1 cellular context compared by ENCODE assay signal in the genomic region with DNA sequence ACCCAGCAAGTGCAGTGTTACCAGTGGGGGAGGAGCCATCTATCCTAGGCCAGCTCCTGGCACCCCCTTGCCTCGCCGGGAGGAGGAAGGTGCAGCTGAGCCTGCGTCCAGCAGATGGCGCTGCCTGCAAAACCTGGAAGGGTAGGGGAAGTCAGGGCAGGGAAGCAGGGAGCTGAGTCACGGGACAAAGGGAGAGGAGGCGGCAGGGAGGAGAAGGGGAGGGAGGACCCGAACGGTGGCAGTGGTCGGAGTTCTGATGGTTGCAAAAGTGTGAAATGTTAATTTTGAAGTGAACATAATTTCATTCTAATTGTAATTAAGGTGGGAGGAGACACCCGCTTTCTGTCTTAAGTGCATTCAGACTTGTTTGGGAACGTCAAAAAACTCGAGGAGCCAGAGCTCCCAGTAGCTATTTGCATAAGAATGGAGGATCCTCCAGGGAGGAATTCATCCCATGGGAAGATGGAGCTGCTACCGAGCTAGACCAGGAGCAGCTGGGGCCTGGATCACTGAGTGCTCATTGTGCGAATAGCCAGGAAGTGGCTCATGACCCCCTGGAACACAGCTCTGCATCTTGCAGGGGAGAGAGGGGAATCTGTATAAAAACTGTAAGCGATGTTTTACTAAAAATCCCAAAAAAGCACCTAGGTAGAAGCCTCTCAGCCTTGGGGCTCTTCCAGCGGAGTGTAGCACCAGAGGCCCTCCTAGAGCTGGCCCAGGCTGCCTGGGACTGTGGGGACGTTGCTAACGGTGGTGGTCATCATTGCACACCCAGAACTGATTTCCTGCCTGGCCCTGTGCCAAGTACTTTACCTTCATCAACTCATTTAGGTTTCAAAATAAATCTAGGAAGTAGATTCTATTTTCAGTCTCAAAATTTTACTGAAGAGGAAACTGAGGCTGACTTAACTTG.
TF ChIP-seq lines count a peak whose summit lies in the region.

No MANE protein-coding gene starts in this region.

TF ChIP-seq in WTC11, 78 proteins besides CTCF, POLR2A, EP300 and RAD21 (continued from another document):
- TF ChIP-seq, protein P1, sequence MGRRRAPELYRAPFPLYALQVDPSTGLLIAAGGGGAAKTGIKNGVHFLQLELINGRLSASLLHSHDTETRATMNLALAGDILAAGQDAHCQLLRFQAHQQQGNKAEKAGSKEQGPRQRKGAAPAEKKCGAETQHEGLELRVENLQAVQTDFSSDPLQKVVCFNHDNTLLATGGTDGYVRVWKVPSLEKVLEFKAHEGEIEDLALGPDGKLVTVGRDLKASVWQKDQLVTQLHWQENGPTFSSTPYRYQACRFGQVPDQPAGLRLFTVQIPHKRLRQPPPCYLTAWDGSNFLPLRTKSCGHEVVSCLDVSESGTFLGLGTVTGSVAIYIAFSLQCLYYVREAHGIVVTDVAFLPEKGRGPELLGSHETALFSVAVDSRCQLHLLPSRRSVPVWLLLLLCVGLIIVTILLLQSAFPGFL (CRISPR knock-in tag; IDR thresholded peaks at IDR 0.05; ENCODE audit: borderline replicate concordance) = no peak
- TF ChIP-seq, protein P2, sequence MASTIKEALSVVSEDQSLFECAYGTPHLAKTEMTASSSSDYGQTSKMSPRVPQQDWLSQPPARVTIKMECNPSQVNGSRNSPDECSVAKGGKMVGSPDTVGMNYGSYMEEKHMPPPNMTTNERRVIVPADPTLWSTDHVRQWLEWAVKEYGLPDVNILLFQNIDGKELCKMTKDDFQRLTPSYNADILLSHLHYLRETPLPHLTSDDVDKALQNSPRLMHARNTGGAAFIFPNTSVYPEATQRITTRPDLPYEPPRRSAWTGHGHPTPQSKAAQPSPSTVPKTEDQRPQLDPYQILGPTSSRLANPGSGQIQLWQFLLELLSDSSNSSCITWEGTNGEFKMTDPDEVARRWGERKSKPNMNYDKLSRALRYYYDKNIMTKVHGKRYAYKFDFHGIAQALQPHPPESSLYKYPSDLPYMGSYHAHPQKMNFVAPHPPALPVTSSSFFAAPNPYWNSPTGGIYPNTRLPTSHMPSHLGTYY (CRISPR knock-in tag; IDR thresholded peaks at IDR 0.05) = 0 out of 2 replicates have a peak, but pooled peaks have one; percentile 11
- TF ChIP-seq OVOL2 (CRISPR knock-in tag; IDR thresholded peaks at IDR 0.05; ENCODE audit: borderline replicate concordance) (no peak), ZNF416 (CRISPR knock-in tag; IDR thresholded peaks at IDR 0.05) (no peak), TEAD1 (CRISPR knock-in tag; IDR thresholded peaks at IDR 0.05) (peak; percentile 37; the same call in 1 of the 2 replicates), ZBTB21 (CRISPR knock-in tag; IDR thresholded peaks at IDR 0.05; ENCODE audit: borderline replicate concordance) (peak; percentile 78; the same call in 1 of the 2 replicates), RELA (CRISPR knock-in tag; IDR thresholded peaks at IDR 0.05; ENCODE audit: borderline replicate concordance) (no peak), TCF7 (CRISPR knock-in tag; IDR thresholded peaks at IDR 0.05; ENCODE audit: low read depth) (no peak), NR1H2 (CRISPR knock-in tag; IDR thresholded peaks at IDR 0.05) (no peak), JAZF1 (CRISPR knock-in tag; IDR thresholded peaks at IDR 0.05) (no peak), ZNF219 (CRISPR knock-in tag; IDR thresholded peaks at IDR 0.05; ENCODE audit: borderline replicate concordance) (no peak), ZNF121 (CRISPR knock-in tag; IDR thresholded peaks at IDR 0.05) (no peak), GABPB1 (CRISPR knock-in tag; IDR thresholded peaks at IDR 0.05) (no peak), PRRX2 (CRISPR knock-in tag; IDR thresholded peaks at IDR 0.05) (no peak), GRHL2 (CRISPR knock-in tag; IDR thresholded peaks at IDR 0.05; ENCODE audit: insufficient replicate concordance, severe bottlenecking) (no peak)
- TF ChIP-seq, protein P3, sequence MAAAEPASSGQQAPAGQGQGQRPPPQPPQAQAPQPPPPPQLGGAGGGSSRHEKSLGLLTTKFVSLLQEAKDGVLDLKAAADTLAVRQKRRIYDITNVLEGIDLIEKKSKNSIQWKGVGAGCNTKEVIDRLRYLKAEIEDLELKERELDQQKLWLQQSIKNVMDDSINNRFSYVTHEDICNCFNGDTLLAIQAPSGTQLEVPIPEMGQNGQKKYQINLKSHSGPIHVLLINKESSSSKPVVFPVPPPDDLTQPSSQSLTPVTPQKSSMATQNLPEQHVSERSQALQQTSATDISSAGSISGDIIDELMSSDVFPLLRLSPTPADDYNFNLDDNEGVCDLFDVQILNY (CRISPR knock-in tag; IDR thresholded peaks at IDR 0.05) = no peak
- TF ChIP-seq, protein P4, sequence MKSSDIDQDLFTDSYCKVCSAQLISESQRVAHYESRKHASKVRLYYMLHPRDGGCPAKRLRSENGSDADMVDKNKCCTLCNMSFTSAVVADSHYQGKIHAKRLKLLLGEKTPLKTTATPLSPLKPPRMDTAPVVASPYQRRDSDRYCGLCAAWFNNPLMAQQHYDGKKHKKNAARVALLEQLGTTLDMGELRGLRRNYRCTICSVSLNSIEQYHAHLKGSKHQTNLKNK (CRISPR knock-in tag; IDR thresholded peaks at IDR 0.05) = no peak
- TF ChIP-seq, protein P5, sequence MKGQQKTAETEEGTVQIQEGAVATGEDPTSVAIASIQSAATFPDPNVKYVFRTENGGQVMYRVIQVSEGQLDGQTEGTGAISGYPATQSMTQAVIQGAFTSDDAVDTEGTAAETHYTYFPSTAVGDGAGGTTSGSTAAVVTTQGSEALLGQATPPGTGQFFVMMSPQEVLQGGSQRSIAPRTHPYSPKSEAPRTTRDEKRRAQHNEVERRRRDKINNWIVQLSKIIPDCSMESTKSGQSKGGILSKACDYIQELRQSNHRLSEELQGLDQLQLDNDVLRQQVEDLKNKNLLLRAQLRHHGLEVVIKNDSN (CRISPR knock-in tag; IDR thresholded peaks at IDR 0.05) = peak; percentile 36; the same call in 1 of the 2 replicates
- TF ChIP-seq, protein P6, sequence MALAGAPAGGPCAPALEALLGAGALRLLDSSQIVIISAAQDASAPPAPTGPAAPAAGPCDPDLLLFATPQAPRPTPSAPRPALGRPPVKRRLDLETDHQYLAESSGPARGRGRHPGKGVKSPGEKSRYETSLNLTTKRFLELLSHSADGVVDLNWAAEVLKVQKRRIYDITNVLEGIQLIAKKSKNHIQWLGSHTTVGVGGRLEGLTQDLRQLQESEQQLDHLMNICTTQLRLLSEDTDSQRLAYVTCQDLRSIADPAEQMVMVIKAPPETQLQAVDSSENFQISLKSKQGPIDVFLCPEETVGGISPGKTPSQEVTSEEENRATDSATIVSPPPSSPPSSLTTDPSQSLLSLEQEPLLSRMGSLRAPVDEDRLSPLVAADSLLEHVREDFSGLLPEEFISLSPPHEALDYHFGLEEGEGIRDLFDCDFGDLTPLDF (CRISPR knock-in tag; IDR thresholded peaks at IDR 0.05) = no peak
- TF ChIP-seq, protein P7, sequence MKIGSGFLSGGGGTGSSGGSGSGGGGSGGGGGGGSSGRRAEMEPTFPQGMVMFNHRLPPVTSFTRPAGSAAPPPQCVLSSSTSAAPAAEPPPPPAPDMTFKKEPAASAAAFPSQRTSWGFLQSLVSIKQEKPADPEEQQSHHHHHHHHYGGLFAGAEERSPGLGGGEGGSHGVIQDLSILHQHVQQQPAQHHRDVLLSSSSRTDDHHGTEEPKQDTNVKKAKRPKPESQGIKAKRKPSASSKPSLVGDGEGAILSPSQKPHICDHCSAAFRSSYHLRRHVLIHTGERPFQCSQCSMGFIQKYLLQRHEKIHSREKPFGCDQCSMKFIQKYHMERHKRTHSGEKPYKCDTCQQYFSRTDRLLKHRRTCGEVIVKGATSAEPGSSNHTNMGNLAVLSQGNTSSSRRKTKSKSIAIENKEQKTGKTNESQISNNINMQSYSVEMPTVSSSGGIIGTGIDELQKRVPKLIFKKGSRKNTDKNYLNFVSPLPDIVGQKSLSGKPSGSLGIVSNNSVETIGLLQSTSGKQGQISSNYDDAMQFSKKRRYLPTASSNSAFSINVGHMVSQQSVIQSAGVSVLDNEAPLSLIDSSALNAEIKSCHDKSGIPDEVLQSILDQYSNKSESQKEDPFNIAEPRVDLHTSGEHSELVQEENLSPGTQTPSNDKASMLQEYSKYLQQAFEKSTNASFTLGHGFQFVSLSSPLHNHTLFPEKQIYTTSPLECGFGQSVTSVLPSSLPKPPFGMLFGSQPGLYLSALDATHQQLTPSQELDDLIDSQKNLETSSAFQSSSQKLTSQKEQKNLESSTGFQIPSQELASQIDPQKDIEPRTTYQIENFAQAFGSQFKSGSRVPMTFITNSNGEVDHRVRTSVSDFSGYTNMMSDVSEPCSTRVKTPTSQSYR (CRISPR knock-in tag; IDR thresholded peaks at IDR 0.05) = peak; percentile 29; the same call in 1 of the 2 replicates
